ENCODE assay signal across 18 cellular contexts in the genomic region with DNA sequence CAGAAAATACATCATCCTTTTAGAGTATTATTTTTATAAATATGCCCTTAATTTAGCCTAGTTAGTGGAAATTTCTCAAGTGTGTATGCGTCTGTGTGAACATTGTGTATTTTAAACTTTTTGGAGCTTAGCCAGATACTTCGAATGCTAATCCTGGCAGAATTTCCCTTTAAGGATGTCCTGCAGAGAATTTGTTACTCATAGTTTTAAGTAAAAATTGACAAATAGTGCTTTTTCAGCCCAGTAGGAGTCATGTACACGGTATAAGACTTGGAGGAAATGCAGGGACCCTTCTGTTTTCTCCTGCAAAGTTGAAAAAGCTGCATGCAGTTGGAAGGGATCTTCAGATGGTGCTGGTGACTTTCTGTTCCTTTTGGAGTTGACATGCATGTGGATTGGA. TPM values are rescaled to one million over a fixed set of nuclear protein-coding genes. Genes with fewer than 3 reads are reported as not detected.
DNase-seq lines count a peak whose midpoint lies in the region; ATAC-seq and TF ChIP-seq lines count a peak whose summit lies in the region.
"Had no signal": no experiment of that assay in that cellular context is flagged by ENCODE, and none has a peak within 500 bp of the region (broad histone marks: within the 10 kb centered on the region; RNA-seq: fewer than 3 reads in every experiment).

A gene with protein sequence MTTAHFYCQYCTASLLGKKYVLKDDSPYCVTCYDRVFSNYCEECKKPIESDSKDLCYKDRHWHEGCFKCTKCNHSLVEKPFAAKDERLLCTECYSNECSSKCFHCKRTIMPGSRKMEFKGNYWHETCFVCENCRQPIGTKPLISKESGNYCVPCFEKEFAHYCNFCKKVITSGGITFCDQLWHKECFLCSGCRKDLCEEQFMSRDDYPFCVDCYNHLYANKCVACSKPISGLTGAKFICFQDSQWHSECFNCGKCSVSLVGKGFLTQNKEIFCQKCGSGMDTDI (plus strand): TSS at position 243 of the 400 bp plus-strand sequence. CDS start 40,486 bp downstream, outside the sequence.

- H3K27me3 Mint-ChIP-seq in GM23338 (ENCODE audit: insufficient read depth, low read depth, poor library complexity): no peaks in the 10 kb centered on the region
- H3K27me3 Mint-ChIP-seq in nephron progenitor cell (ENCODE audit: low read depth, poor library complexity): no peaks in the 10 kb centered on the region
- H3K27me3 Mint-ChIP-seq in osteocyte (ENCODE audit: unreplicated experiment): peaks cover 20% of the 10 kb centered on the region
- H3K27me3 Mint-ChIP-seq in naive thymus-derived CD4-positive, alpha-beta T cell: peaks cover 0 to 28% (median 2%) of the 10 kb centered on the region in 5 donors

- H3K36me3 ChIP-seq in GM23338 (ENCODE audit: insufficient read depth) (no peaks in the 10 kb centered on the region), thymus (ENCODE audit: control insufficient read depth, insufficient read depth) (no peaks in the 10 kb centered on the region)
- no peaks in the 10 kb centered on the region for H3K36me3 ChIP-seq in naive thymus-derived CD4-positive, alpha-beta T cell (ENCODE audit: control insufficient read depth in 2 of 3, insufficient read depth in 3 of 3, low read length in 3 of 3)

- H3K4me3 Mint-ChIP-seq in GM23338 (no peak within 1 kb of the TSS), nephron progenitor cell (no peak within 1 kb of the TSS), osteocyte (ENCODE audit: unreplicated experiment) (no peak within 1 kb of the TSS)
- H3K4me3 Mint-ChIP-seq in naive thymus-derived CD4-positive, alpha-beta T cell: no peak within 1 kb of the TSS
- H3K4me3 Mint-ChIP-seq: activated CD4-positive, alpha-beta T cell treated with anti-CD3 and anti-CD28 coated beads for 36 hours had no signal

- no peaks in the 10 kb centered on the region for H4K20me1 ChIP-seq in GM23338 (replicated peaks; ENCODE audit: insufficient read depth)

- DNase-seq in GM23338 (ENCODE audit: low spot score) (no peak), cardiac fibroblast (ENCODE audit: low read depth in 2 of 2) (peak; percentile 6 to 54), nephron progenitor cell (no peak), osteocyte (ENCODE audit: extremely low spot score, unreplicated experiment) (no peak), SIG-M5 treated with dmso at 0.1 percent for 504 hours (lab: John Stamatoyannopoulos, UW; ENCODE audit: unreplicated experiment) (no peak)
- DNase-seq in effector CD4-positive, alpha-beta T cell: no peak
- no peak for DNase-seq in naive thymus-derived CD4-positive, alpha-beta T cell
- DNase-seq: activated CD4-positive, alpha-beta T cell treated with anti-CD3 and anti-CD28 coated beads for 36 hours; activated gamma-delta T cell; erythroblast; islet precursor cell; NCI-H1105; NCI-H748 treated with DMSO at 0.1 percent for 48 hours; occipital lobe; PC-9 had no signal

- H3K9me3 Mint-ChIP-seq in GM23338: no peaks in the 10 kb centered on the region; the same call in 2 of the 3 replicates
- no peaks in the 10 kb centered on the region for H3K9me3 Mint-ChIP-seq in nephron progenitor cell
- no peaks in the 10 kb centered on the region for H3K9me3 Mint-ChIP-seq in osteocyte (ENCODE audit: unreplicated experiment)
- peaks cover 0 to 4% (median 0%) of the 10 kb centered on the region in 11 donors for H3K9me3 Mint-ChIP-seq in naive thymus-derived CD4-positive, alpha-beta T cell

- CTCF ChIA-PET in naive thymus-derived CD4-positive, alpha-beta T cell (lab: Charles Lee): no interaction called here

- H3K4me1 Mint-ChIP-seq in GM23338 (peaks cover 15% of the 10 kb centered on the region; the same call in 2 of the 3 replicates), nephron progenitor cell (no peaks in the 10 kb centered on the region), osteocyte (ENCODE audit: unreplicated experiment) (peaks cover 9% of the 10 kb centered on the region)
- H3K4me1 Mint-ChIP-seq in naive thymus-derived CD4-positive, alpha-beta T cell: peaks cover 0 to 5% (median 0%) of the 10 kb centered on the region in 7 donors
- H3K4me1 Mint-ChIP-seq: activated CD4-positive, alpha-beta T cell treated with anti-CD3 and anti-CD28 coated beads for 36 hours had no signal

- H3K9me2 ChIP-seq in GM23338 (ENCODE audit: insufficient read depth): peaks cover 11% of the 10 kb centered on the region; the same call in 1 of the 2 replicates

- H3K4me1 ChIP-seq in GM23338 (ENCODE audit: insufficient read depth) (peaks cover 16% of the 10 kb centered on the region), thymus (ENCODE audit: control insufficient read depth, insufficient read depth, low read length) (no peaks in the 10 kb centered on the region)
- H3K4me1 ChIP-seq in naive thymus-derived CD4-positive, alpha-beta T cell (ENCODE audit: control insufficient read depth in 2 of 2, insufficient read depth in 2 of 2, low read length in 2 of 2): no peaks in the 10 kb centered on the region

- H3K27me3 ChIP-seq in GM23338 (ENCODE audit: insufficient read depth): no peaks in the 10 kb centered on the region
- H3K27me3 ChIP-seq in thymus (ENCODE audit: control insufficient read depth, insufficient read depth): peaks cover 2% of the 10 kb centered on the region
- no peaks in the 10 kb centered on the region for H3K27me3 ChIP-seq in naive thymus-derived CD4-positive, alpha-beta T cell (ENCODE audit: control insufficient read depth in 2 of 2, insufficient read depth in 2 of 2, low read length in 2 of 2)

- no peak for ATAC-seq in GM23338
- ATAC-seq in naive thymus-derived CD4-positive, alpha-beta T cell: no peak
- ATAC-seq: activated CD4-positive, alpha-beta T cell treated with anti-CD3 and anti-CD28 coated beads for 36 hours had no signal

- no peak within 1 kb of the TSS for H3K4me2 ChIP-seq in GM23338
- H3K4me2 ChIP-seq: PC-9 had no signal

- 55% methylated on average over 3 of the region's 3 CpGs for WGBS in thymus

- peak within 1 kb of the TSS; percentile 4 for H2AFZ ChIP-seq in GM23338
- H2AFZ ChIP-seq: PC-9 had no signal

- H3K9me3 ChIP-seq in thymus (ENCODE audit: control insufficient read depth): no peaks in the 10 kb centered on the region
- no peaks in the 10 kb centered on the region for H3K9me3 ChIP-seq in naive thymus-derived CD4-positive, alpha-beta T cell (ENCODE audit: control insufficient read depth in 2 of 3, low read length in 3 of 3)

- no peaks in the 10 kb centered on the region for H3K79me2 ChIP-seq in GM23338 (replicated peaks; ENCODE audit: insufficient read depth)

- H3K36me3 Mint-ChIP-seq in GM23338 (ENCODE audit: low read depth) (no peaks in the 10 kb centered on the region), nephron progenitor cell (ENCODE audit: low read depth) (no peaks in the 10 kb centered on the region), osteocyte (ENCODE audit: unreplicated experiment) (no peaks in the 10 kb centered on the region)
- H3K36me3 Mint-ChIP-seq in naive thymus-derived CD4-positive, alpha-beta T cell: no peaks in the 10 kb centered on the region

- H3F3A ChIP-seq in GM23338 (replicated peaks; ENCODE audit: low read depth): no peaks in the 10 kb centered on the region

- POLR2A ChIA-PET in naive thymus-derived CD4-positive, alpha-beta T cell (lab: Charles Lee): interaction anchor here (0.6 kb wide), 1 partner anchor 45 kb away, joined by 3 read pairs; no protein-coding TSS in a partner anchor

- H3K4me3 ChIP-seq in GM23338 (no peak within 1 kb of the TSS), cardiac fibroblast (replicated peaks in 1 of 2; ENCODE audit: low read depth in 2 of 2, low read length in 2 of 2) (peak within 1 kb of the TSS in 1 of 2 donors; percentile 16), thymus (ENCODE audit: low read length) (no peak within 1 kb of the TSS)
- H3K4me3 ChIP-seq in naive thymus-derived CD4-positive, alpha-beta T cell (ENCODE audit: low read length): no peak within 1 kb of the TSS
- H3K4me3 ChIP-seq: PC-9, skin epidermis had no signal

- H3K27ac ChIP-seq in GM23338 (ENCODE audit: low read depth) (no peak within 1 kb of the TSS), thymus (ENCODE audit: low read depth) (no peak within 1 kb of the TSS)
- H3K27ac ChIP-seq in naive thymus-derived CD4-positive, alpha-beta T cell (ENCODE audit: low read depth, low read length): no peak within 1 kb of the TSS
- H3K27ac ChIP-seq: PC-9, skin epidermis had no signal

- intact Hi-C loops in naive thymus-derived CD4-positive, alpha-beta T cell (cut with micrococcal nuclease): no loop called here

- TF ChIP-seq CTCF in GM23338 (conservative IDR thresholded peaks at IDR 0.05; ENCODE audit: low read depth in 2 of 2) (no peak), cardiac fibroblast (IDR thresholded peaks at IDR 0.05; ENCODE audit: low read depth, low read length) (no peak), nephron progenitor cell (IDR thresholded peaks at IDR 0.05) (no peak), osteocyte (IDR thresholded peaks at IDR 0.05) (no peak)

- no peak within 1 kb of the TSS for H3K27ac Mint-ChIP-seq in GM23338
- H3K27ac Mint-ChIP-seq in nephron progenitor cell: peak within 1 kb of the TSS; percentile 31
- no peak within 1 kb of the TSS for H3K27ac Mint-ChIP-seq in osteocyte (ENCODE audit: unreplicated experiment)
- no peak within 1 kb of the TSS for H3K27ac Mint-ChIP-seq in naive thymus-derived CD4-positive, alpha-beta T cell
- H3K27ac Mint-ChIP-seq: activated CD4-positive, alpha-beta T cell treated with anti-CD3 and anti-CD28 coated beads for 36 hours had no signal

TF ChIP-seq in GM23338, 12 proteins besides CTCF, POLR2A, EP300 and RAD21 (continues in another document):
- TF ChIP-seq STAT1 (IDR thresholded peaks at IDR 0.05; ENCODE audit: unreplicated experiment): no peak

RNA-seq across cellular contexts. Expression of the gene that starts here (rescaled TPM):
- total RNA-seq in GM23338 (2014; rRNA removed; shearing (Covaris generic)): not detected in 2 replicates
- not detected in 2 replicates for polyA plus RNA-seq in GM23338 (2016; fragmentation: Nextera tagmentation; extraction: Ambion mirVana)
- polyA plus RNA-seq in thymus: 15.8 TPM
- not detected in 2 replicates for total RNA-seq in osteocyte
- not detected for total RNA-seq in naive thymus-derived CD4-positive, alpha-beta T cell
- polyA plus RNA-seq in naive thymus-derived CD4-positive, alpha-beta T cell: not detected
- total RNA-seq: activated CD4-positive, alpha-beta T cell treated with anti-CD3 and anti-CD28 coated beads for 36 hours; PC-9; SK-MEL-5 had no signal

Comparison
In these comparisons a context has a peak if more than half of its experiments do, and no peak if none do; other contexts are left out.
1. RNA of the gene that starts here (polyA plus RNA-seq): 15.8 TPM in thymus (single experiment); not detected in GM23338 and not detected in naive thymus-derived CD4-positive, alpha-beta T cell; every median in the first group is over 10 times any median in the second.
2. DNase-seq: peak in cardiac fibroblast (2 of 2); none in GM23338 (single experiment), nephron progenitor cell (single experiment), effector CD4-positive, alpha-beta T cell (single experiment), osteocyte (single experiment), SIG-M5 treated with dmso at 0.1 percent for 504 hours (single experiment) and naive thymus-derived CD4-positive, alpha-beta T cell (0 of 9).